Comparison of ENCODE assay signal across 1 cellular context in genomic region chr2:33412920-33413319, GRCh38.
TF ChIP-seq lines count a peak whose summit lies in the region.

No MANE protein-coding gene starts in this region.

TF ChIP-seq in K562, 482 proteins besides CTCF, POLR2A, EP300 and RAD21 (continued from another document):
- TF ChIP-seq ARID4B (CRISPR knock-in tag; IDR thresholded peaks at IDR 0.05): no peak
- TF ChIP-seq MCM3 (IDR thresholded peaks at IDR 0.05): no peak
- TF ChIP-seq NFIC (IDR thresholded peaks at IDR 0.05): no peak
